ENCODE assay signal across 29 cellular contexts in genomic region chr22:36663581-36663980, GRCh38. TPM values are rescaled to one million over a fixed set of nuclear protein-coding genes. Genes with fewer than 3 reads are reported as not detected.
"Had no signal": no experiment of that assay in that cellular context is flagged by ENCODE, and none has a peak within 500 bp of the region (broad histone marks: within the 10 kb centered on the region; RNA-seq: fewer than 3 reads in every experiment).

No MANE protein-coding gene starts in this region.

- ATAC-seq: effector memory CD8-positive, alpha-beta T cell; esophagus mucosa; gastrocnemius medialis; heart right ventricle; left cardiac atrium; left lung; left ventricle myocardium superior; lower lobe of right lung; naive thymus-derived CD4-positive, alpha-beta T cell had no signal

- DNase-seq: colonic mucosa; cortex of kidney; effector CD8-positive, alpha-beta T cell; effector memory CD8-positive, alpha-beta T cell; endodermal cell; erythroblast; esophagus squamous epithelium; foreskin fibroblast; foreskin melanocyte; gastrocnemius medialis; glutamatergic neuron; head of caudate nucleus; heart right ventricle; hippocampal formation; left cardiac atrium; left lung; left ventricle myocardium superior; lower lobe of right lung; mesenchymal stem cell; midbrain; naive thymus-derived CD4-positive, alpha-beta T cell had no signal

RNA-seq across cellular contexts. Expression of gene CACNG2, which starts 40.0 kb away (rescaled TPM):
- total RNA-seq: colonic mucosa; dermis microvascular lymphatic vessel endothelial cell; endodermal cell; esophagus mucosa; esophagus squamous epithelium; gastrocnemius medialis; glomerular endothelial cell; heart right ventricle; kidney epithelial cell; left cardiac atrium; left lung; left ventricle myocardium superior; lower leg skin; lower lobe of right lung; lung microvascular endothelial cell; mononuclear cell; mucosa of gallbladder; naive thymus-derived CD4-positive, alpha-beta T cell had no signal
